15 cellular contexts compared by ENCODE assay signal in the genomic region with DNA sequence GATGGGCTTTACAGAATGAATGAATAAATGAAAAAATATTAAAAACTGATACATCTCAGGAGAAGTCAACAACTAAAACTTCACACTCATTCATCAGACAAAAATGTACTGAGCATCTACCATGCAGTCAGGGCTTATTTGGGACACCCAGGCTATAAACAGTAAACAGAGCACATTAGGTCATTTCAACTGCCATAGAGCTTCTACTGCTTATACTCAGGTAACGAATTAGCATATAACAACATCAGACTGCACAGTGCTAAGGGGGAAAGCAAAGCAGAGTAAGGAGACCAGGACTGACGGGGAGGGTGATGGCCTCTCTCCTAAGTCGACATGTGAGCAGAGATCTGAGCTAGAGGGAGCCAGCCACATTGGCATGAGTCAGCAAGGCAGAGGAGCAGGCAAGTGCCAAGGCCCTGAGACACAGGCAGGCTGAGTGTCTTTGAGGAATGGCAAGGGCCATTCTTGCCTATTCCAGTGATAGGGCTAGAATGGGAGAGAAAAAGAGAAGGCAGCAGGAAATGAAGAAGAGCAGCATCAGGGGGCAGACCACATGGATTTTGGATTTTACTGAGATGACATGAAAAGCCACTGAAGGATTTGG.
A peak's percentile ranks its signal among the peaks of the same experiment; 100 is the strongest.
DNase-seq lines count a peak whose midpoint lies in the region; ATAC-seq, FAIRE-seq and TF ChIP-seq lines count a peak whose summit lies in the region.
"Had no signal": no experiment of that assay in that cellular context is flagged by ENCODE, and none has a peak within 500 bp of the region (broad histone marks: within the 10 kb centered on the region; RNA-seq: fewer than 3 reads in every experiment).

No MANE protein-coding gene starts in this region.

- H3K36me3 Mint-ChIP-seq in GM23338 (ENCODE audit: low read depth) (no peaks in the 10 kb centered on the region), progenitor cell of endocrine pancreas (ENCODE audit: insufficient read depth) (peaks cover 8% of the 10 kb centered on the region)
- H3K36me3 Mint-ChIP-seq in naive thymus-derived CD4-positive, alpha-beta T cell: no peaks in the 10 kb centered on the region

- TF ChIP-seq POLR2A in NB4 (IDR thresholded peaks at IDR 0.05; ENCODE audit: extremely low read depth, insufficient read length) (no peak), H1 (IDR thresholded peaks at IDR 0.05; ENCODE audit: control extremely low read depth in 1 of 2, low read depth in 2 of 2, low read length in 2 of 2) (no peak), ovary (IDR thresholded peaks at IDR 0.05) (no peak)

- H2BK5ac ChIP-seq in H1 (ENCODE audit: low read depth, low read length): no peak overlapping the region

- no peak overlapping the region for H3K23ac ChIP-seq in H1 (ENCODE audit: insufficient read length)

- H3K18ac ChIP-seq in H1 (ENCODE audit: extremely low read depth, low read length): no peak overlapping the region

- TF ChIP-seq EP300 in H1 (IDR thresholded peaks at IDR 0.05; ENCODE audit: borderline replicate concordance in 1 of 2, low read depth in 2 of 2, low read length in 2 of 2): no peak
- no peak for TF ChIP-seq EP300 in ovary (IDR thresholded peaks at IDR 0.05)

- no peaks in the 10 kb centered on the region for H3K23me2 ChIP-seq in H1 (ENCODE audit: low read depth, low read length)

- no peak overlapping the region for H4K91ac ChIP-seq in H1 (replicated peaks; ENCODE audit: insufficient read length, low read length)

- 77% methylated on average over 3 of the region's 3 CpGs; no CpG with 5 or more reads in 1 of the 2 experiments for WGBS in H1 (ENCODE audit: extremely low coverage in 1 of 2, insufficient coverage in 1 of 2, insufficient read length in 1 of 2, insufficient replicate concordance in 2 of 2, low coverage in 1 of 2, low lambda C conversion rate in 2 of 2, missing lambda C conversion rate in 1 of 2), 2 experiments
- 81 to 92% (median 83%) methylated on average over 3 of the region's 3 CpGs for WGBS in ovary, 3 donors

- no peak overlapping the region for H2AFZ ChIP-seq in GM23338
- H2AFZ ChIP-seq in H1 (ENCODE audit: low read length): no peak overlapping the region

- peak in 1 of 2 experiments; percentile 41; a peak in 2 of 4 replicates for TF ChIP-seq CTCF in GM23338 (conservative IDR thresholded peaks at IDR 0.05; ENCODE audit: low read depth in 2 of 2)
- no peak for TF ChIP-seq CTCF in NB4 (IDR thresholded peaks at IDR 0.05; ENCODE audit: low read depth, low read length)
- TF ChIP-seq CTCF in H1 (IDR thresholded peaks at IDR 0.05; ENCODE audit: control extremely low read depth in 1 of 3, insufficient read depth in 1 of 3, low read depth in 1 of 3, low read length in 3 of 3): peak in 1 of 3 experiments; percentile 8; a peak in 1 of 4 replicates
- no peak for TF ChIP-seq CTCF in progenitor cell of endocrine pancreas (IDR thresholded peaks at IDR 0.05; ENCODE audit: unreplicated experiment)
- no peak for TF ChIP-seq CTCF in ovary (IDR thresholded peaks at IDR 0.05)

- H3K4me1 ChIP-seq in GM23338 (ENCODE audit: insufficient read depth) (no peaks in the 10 kb centered on the region), H1 (replicated peaks in 1 of 4; ENCODE audit: control insufficient read depth in 3 of 4, insufficient read depth in 4 of 4, low read length in 3 of 4) (peaks cover 0 to 7% (median 0%) of the 10 kb centered on the region in 4 experiments; a peak in 1 of 7 replicates), ovary (ENCODE audit: insufficient read depth) (peaks cover 5% of the 10 kb centered on the region)
- no peaks in the 10 kb centered on the region for H3K4me1 ChIP-seq in naive thymus-derived CD4-positive, alpha-beta T cell (ENCODE audit: control insufficient read depth in 2 of 2, insufficient read depth in 2 of 2, low read length in 2 of 2)
- H3K4me1 ChIP-seq: right lobe of liver, testis had no signal

- POLR2A ChIA-PET in H1 (lab: Charles Lee; ENCODE audit: partially characterized antibody): no interaction called here
- POLR2A ChIA-PET in naive thymus-derived CD4-positive, alpha-beta T cell (lab: Charles Lee): no interaction called here

- H2BK15ac ChIP-seq in H1 (ENCODE audit: low read length): no peak overlapping the region

- H3K4me3 Mint-ChIP-seq in GM23338 (no peak overlapping the region), progenitor cell of endocrine pancreas (ENCODE audit: low read depth) (no peak overlapping the region)
- H3K4me3 Mint-ChIP-seq in naive thymus-derived CD4-positive, alpha-beta T cell: no peak overlapping the region
- H3K4me3 Mint-ChIP-seq: activated T-cell treated with anti-CD3 and anti-CD28 coated beads, Interleukin-2, amount 50 U/mL, for 72 hours had no signal

- H3K4me2 ChIP-seq in GM23338 (no peak overlapping the region), H1 (ENCODE audit: insufficient read depth in 1 of 2, low read depth in 2 of 2, low read length in 2 of 2) (no peak overlapping the region)

- no peaks in the 10 kb centered on the region for H3F3A ChIP-seq in GM23338 (replicated peaks; ENCODE audit: low read depth)

- H4K20me1 ChIP-seq in GM23338 (replicated peaks; ENCODE audit: insufficient read depth) (no peaks in the 10 kb centered on the region), H1 (replicated peaks in 1 of 2; ENCODE audit: control insufficient read depth in 1 of 2, insufficient read depth in 2 of 2, low read length in 2 of 2) (no peaks in the 10 kb centered on the region)

- H3K9me3 Mint-ChIP-seq in GM23338 (no peaks in the 10 kb centered on the region), progenitor cell of endocrine pancreas (ENCODE audit: low read depth) (no peaks in the 10 kb centered on the region)
- H3K9me3 Mint-ChIP-seq in naive thymus-derived CD4-positive, alpha-beta T cell: no peaks in the 10 kb centered on the region
- H3K9me3 Mint-ChIP-seq: activated T-cell treated with anti-CD3 and anti-CD28 coated beads, Interleukin-2, amount 50 U/mL, for 72 hours had no signal

- H3K27me3 ChIP-seq in GM23338 (ENCODE audit: insufficient read depth) (no peaks in the 10 kb centered on the region), H1 (replicated peaks in 1 of 4; ENCODE audit: control insufficient read depth in 3 of 4, extremely low read depth in 1 of 4, insufficient read depth in 3 of 4, low read length in 3 of 4) (no peaks in the 10 kb centered on the region), ovary (no peaks in the 10 kb centered on the region)
- H3K27me3 ChIP-seq in naive thymus-derived CD4-positive, alpha-beta T cell (ENCODE audit: control insufficient read depth in 2 of 2, insufficient read depth in 2 of 2, low read length in 2 of 2): no peaks in the 10 kb centered on the region
- H3K27me3 ChIP-seq: body of pancreas, right lobe of liver, testis had no signal

- no peak overlapping the region for H2BK20ac ChIP-seq in H1 (ENCODE audit: low read length)

- DNase-seq in GM23338 (ENCODE audit: low spot score) (no peak), NB4 (ENCODE audit: low read depth) (peak; percentile 1), H1 (ENCODE audit: low read depth in 1 of 2, low spot score in 2 of 2) (no peak), progenitor cell of endocrine pancreas (ENCODE audit: low spot score, unreplicated experiment) (no peak), ovary (no peak), HT-29 (ENCODE audit: low spot score) (no peak)
- no peak for DNase-seq in naive thymus-derived CD4-positive, alpha-beta T cell
- DNase-seq: activated CD4-positive, alpha-beta T cell treated with anti-CD3 and anti-CD28 coated beads for 1 hour; activated T-cell treated with anti-CD3 and anti-CD28 coated beads, Interleukin-2, amount 50 U/mL, for 72 hours; body of pancreas; NCI-H1930; right lobe of liver; testis had no signal

- H3K56ac ChIP-seq in H1 (replicated peaks; ENCODE audit: insufficient read length, low read depth, low read length): no peak overlapping the region

- H3K14ac ChIP-seq in H1 (ENCODE audit: insufficient read length): no peak overlapping the region

- peak overlapping the region; percentile 72 for H3K27ac Mint-ChIP-seq in GM23338
- H3K27ac Mint-ChIP-seq in progenitor cell of endocrine pancreas: peak overlapping the region; percentile 1
- H3K27ac Mint-ChIP-seq in naive thymus-derived CD4-positive, alpha-beta T cell: no peak overlapping the region
- H3K27ac Mint-ChIP-seq: activated T-cell treated with anti-CD3 and anti-CD28 coated beads, Interleukin-2, amount 50 U/mL, for 72 hours had no signal

- H3K9me2 ChIP-seq in GM23338 (ENCODE audit: insufficient read depth): no peaks in the 10 kb centered on the region

- intact Hi-C loops in naive thymus-derived CD4-positive, alpha-beta T cell (cut with micrococcal nuclease): no loop called here
- intact Hi-C loops in ovary (cut with DNase I): no loop called here

- H3K79me1 ChIP-seq in H1 (ENCODE audit: low read depth, low read length): no peaks in the 10 kb centered on the region

- H3K4me1 Mint-ChIP-seq in GM23338 (peaks cover 20% of the 10 kb centered on the region; the same call in 2 of the 3 replicates), progenitor cell of endocrine pancreas (ENCODE audit: low read depth) (no peaks in the 10 kb centered on the region)
- peaks cover 0 to 5% (median 0%) of the 10 kb centered on the region in 7 donors for H3K4me1 Mint-ChIP-seq in naive thymus-derived CD4-positive, alpha-beta T cell

- H3K36me3 ChIP-seq in GM23338 (ENCODE audit: insufficient read depth): no peaks in the 10 kb centered on the region
- no peaks in the 10 kb centered on the region for H3K36me3 ChIP-seq in H1 (ENCODE audit: control insufficient read depth in 2 of 4, insufficient read depth in 4 of 4, low read length in 3 of 4)
- no peaks in the 10 kb centered on the region for H3K36me3 ChIP-seq in naive thymus-derived CD4-positive, alpha-beta T cell (ENCODE audit: control insufficient read depth in 2 of 3, insufficient read depth in 3 of 3, low read length in 3 of 3)
- H3K36me3 ChIP-seq in ovary: no peaks in the 10 kb centered on the region
- H3K36me3 ChIP-seq: HAP-1, right lobe of liver had no signal

- H2AK5ac ChIP-seq in H1 (ENCODE audit: low read depth, low read length): no peak overlapping the region

- peak in 1 of 2 experiments; percentile 17; a peak in 1 of 4 replicates for TF ChIP-seq RAD21 in H1 (IDR thresholded peaks at IDR 0.05 in 1 of 2, conservative IDR thresholded peaks at IDR 0.05 in 1 of 2; ENCODE audit: low read depth in 2 of 2, low read length in 2 of 2)

- H3K79me2 ChIP-seq in GM23338 (replicated peaks; ENCODE audit: insufficient read depth) (no peaks in the 10 kb centered on the region), H1 (ENCODE audit: control insufficient read depth in 1 of 2, insufficient read depth in 2 of 2, low read length in 2 of 2) (no peaks in the 10 kb centered on the region)

- CTCF ChIA-PET in H1 (lab: Charles Lee; ENCODE audit: partially characterized antibody): no interaction called here
- CTCF ChIA-PET in naive thymus-derived CD4-positive, alpha-beta T cell (lab: Charles Lee): no interaction called here

- H3K27me3 Mint-ChIP-seq in GM23338 (ENCODE audit: insufficient read depth, low read depth, poor library complexity) (no peaks in the 10 kb centered on the region), progenitor cell of endocrine pancreas (no peaks in the 10 kb centered on the region)
- H3K27me3 Mint-ChIP-seq in naive thymus-derived CD4-positive, alpha-beta T cell: peaks cover 5 to 23% (median 10%) of the 10 kb centered on the region in 5 donors

- no peak overlapping the region for H2BK120ac ChIP-seq in H1 (replicated peaks; ENCODE audit: low read depth, low read length)

- no peak overlapping the region for H4K8ac ChIP-seq in H1 (ENCODE audit: extremely low read depth, insufficient read depth, low read length)

- H3K9me3 ChIP-seq in H1 (ENCODE audit: insufficient read depth in 2 of 2, low read depth in 1 of 2, low read length in 1 of 2) (no peaks in the 10 kb centered on the region), ovary (no peaks in the 10 kb centered on the region)
- H3K9me3 ChIP-seq in naive thymus-derived CD4-positive, alpha-beta T cell (ENCODE audit: control insufficient read depth in 2 of 3, low read length in 3 of 3): no peaks in the 10 kb centered on the region
- H3K9me3 ChIP-seq: body of pancreas, HAP-1, right lobe of liver, testis had no signal

- no peak overlapping the region for H3K27ac ChIP-seq in GM23338 (ENCODE audit: low read depth)
- no peak overlapping the region for H3K27ac ChIP-seq in H1 (ENCODE audit: low read depth, low read length)
- H3K27ac ChIP-seq in naive thymus-derived CD4-positive, alpha-beta T cell (ENCODE audit: low read depth, low read length): no peak overlapping the region
- no peak overlapping the region for H3K27ac ChIP-seq in ovary
- H3K27ac ChIP-seq: body of pancreas, right lobe of liver, testis had no signal

- no peak overlapping the region for H3K4ac ChIP-seq in H1 (replicated peaks; ENCODE audit: insufficient read length, low read depth, low read length)

- H2BK12ac ChIP-seq in H1 (ENCODE audit: low read depth, low read length): no peak overlapping the region

- no peak overlapping the region for H3K9ac ChIP-seq in H1 (replicated peaks in 1 of 4; ENCODE audit: extremely low read depth in 1 of 4, low read depth in 3 of 4, low read length in 3 of 4)

- no peak for FAIRE-seq in H1 (lab: Jason Lieb, UNC)

- no peak overlapping the region for H4K5ac ChIP-seq in H1 (ENCODE audit: insufficient read length, low read depth, low read length)

- H3K4me3 ChIP-seq in GM23338 (no peak overlapping the region), NB4 (ENCODE audit: low read depth, low read length) (no peak overlapping the region), H1 (ENCODE audit: extremely low read depth in 1 of 4, insufficient read depth in 2 of 4, low read depth in 3 of 4, low read length in 4 of 4) (no peak overlapping the region), ovary (no peak overlapping the region)
- no peak overlapping the region for H3K4me3 ChIP-seq in naive thymus-derived CD4-positive, alpha-beta T cell (ENCODE audit: low read length)
- H3K4me3 ChIP-seq: body of pancreas, HAP-1, right lobe of liver, testis had no signal

- ATAC-seq in GM23338 (peak; percentile 67), HG03039 (IDR thresholded peaks at IDR 0.05; ENCODE audit: unreplicated experiment) (no peak)
- no peak for ATAC-seq in naive thymus-derived CD4-positive, alpha-beta T cell
- ATAC-seq: body of pancreas had no signal

Comparison
In these comparisons a context has a peak if more than half of its experiments do, and no peak if none do; other contexts are left out.
1. H3K27ac Mint-ChIP-seq: peak in GM23338 (single experiment) and progenitor cell of endocrine pancreas (single experiment); none in naive thymus-derived CD4-positive, alpha-beta T cell (0 of 9).